In the genomic region with DNA sequence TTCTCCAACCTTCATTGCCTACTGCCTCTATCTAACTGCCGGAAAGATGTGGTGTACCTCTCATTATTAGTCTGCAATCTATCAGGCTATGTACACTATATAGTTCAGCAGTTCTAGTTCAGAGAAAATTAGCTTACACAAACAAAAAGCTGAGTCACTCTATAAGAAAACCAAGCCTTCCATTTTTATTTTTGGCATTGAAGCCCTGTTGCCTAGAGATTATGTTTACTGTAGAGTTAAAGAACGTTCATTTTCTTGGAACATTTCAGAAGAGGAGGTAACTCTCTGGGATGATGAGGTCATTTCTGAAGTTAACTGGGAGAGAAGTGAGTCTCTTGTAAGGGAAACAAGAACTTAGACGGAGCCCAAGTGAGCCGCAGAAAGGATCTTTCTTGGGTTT, we compare ENCODE assay signal across 1 cellular context.
TF ChIP-seq lines count a peak whose summit lies in the region.

No MANE protein-coding gene starts in this region.

TF ChIP-seq in HEK293, 187 proteins besides CTCF, POLR2A, EP300 and RAD21 (continued from another document):
- TF ChIP-seq ZNF184 (tag by site-specific recombination; IDR thresholded peaks at IDR 0.05): 0 out of 2 replicates have a peak, but pooled peaks have one; percentile 56
- peak; percentile 14; the same call in 1 of the 2 replicates for TF ChIP-seq ZBTB21 (tag by site-specific recombination; IDR thresholded peaks at IDR 0.05)
- no peak for TF ChIP-seq ZFHX2 (tag by site-specific recombination; conservative IDR thresholded peaks at IDR 0.05)
- TF ChIP-seq, protein P1, sequence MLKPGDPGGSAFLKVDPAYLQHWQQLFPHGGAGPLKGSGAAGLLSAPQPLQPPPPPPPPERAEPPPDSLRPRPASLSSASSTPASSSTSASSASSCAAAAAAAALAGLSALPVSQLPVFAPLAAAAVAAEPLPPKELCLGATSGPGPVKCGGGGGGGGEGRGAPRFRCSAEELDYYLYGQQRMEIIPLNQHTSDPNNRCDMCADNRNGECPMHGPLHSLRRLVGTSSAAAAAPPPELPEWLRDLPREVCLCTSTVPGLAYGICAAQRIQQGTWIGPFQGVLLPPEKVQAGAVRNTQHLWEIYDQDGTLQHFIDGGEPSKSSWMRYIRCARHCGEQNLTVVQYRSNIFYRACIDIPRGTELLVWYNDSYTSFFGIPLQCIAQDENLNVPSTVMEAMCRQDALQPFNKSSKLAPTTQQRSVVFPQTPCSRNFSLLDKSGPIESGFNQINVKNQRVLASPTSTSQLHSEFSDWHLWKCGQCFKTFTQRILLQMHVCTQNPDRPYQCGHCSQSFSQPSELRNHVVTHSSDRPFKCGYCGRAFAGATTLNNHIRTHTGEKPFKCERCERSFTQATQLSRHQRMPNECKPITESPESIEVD (tag by site-specific recombination; IDR thresholded peaks at IDR 0.05): peak; percentile 53
